11 cellular contexts compared by ENCODE assay signal in the genomic region with DNA sequence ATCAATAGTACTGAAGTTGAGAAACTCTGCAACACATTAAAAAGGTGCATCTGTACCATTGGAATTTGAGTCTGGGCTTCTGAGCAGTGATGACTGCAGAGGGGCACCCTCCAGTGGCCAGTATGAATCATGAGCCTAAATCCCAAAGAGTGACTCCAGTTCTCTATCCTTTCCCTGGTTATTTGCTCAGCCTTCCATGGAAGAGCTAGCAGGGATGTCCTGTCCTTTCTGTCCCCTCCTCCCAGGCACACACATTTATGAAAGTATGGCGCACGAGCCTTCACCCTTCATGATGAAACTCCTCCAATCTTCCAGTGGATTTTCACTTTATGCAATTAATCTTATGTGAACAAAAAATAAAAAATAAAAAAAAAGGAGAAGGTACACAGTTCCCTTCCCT.
A peak's percentile ranks its signal among the peaks of the same experiment; 100 is the strongest.
DNase-seq lines count a peak whose midpoint lies in the region; ATAC-seq, FAIRE-seq and TF ChIP-seq lines count a peak whose summit lies in the region.
"Had no signal": no experiment of that assay in that cellular context is flagged by ENCODE, and none has a peak within 500 bp of the region (broad histone marks: within the 10 kb centered on the region; RNA-seq: fewer than 3 reads in every experiment).

No MANE protein-coding gene starts in this region.

- no peaks in the 10 kb centered on the region for H3K9me3 ChIP-seq in left ventricle myocardium inferior (replicated peaks)
- H3K9me3 ChIP-seq in OCI-LY3 (ENCODE audit: insufficient read depth, low read length), result no peaks in the 10 kb centered on the region

- H3K27me3 ChIP-seq in left ventricle myocardium inferior (ENCODE audit: low read depth) (peaks cover 38% of the 10 kb centered on the region), OCI-LY3 (ENCODE audit: low read depth, low read length) (peaks cover 85% of the 10 kb centered on the region)

- H3K9me3 Mint-ChIP-seq in stimulated activated naive B cell treated with anti-CD40 and anti-IgM and Interleukin-4, amounts not matched to agents 10 μg/mL and 1 μg/mL and 100 μg/mL, for 72 hours, result no peaks in the 10 kb centered on the region
- H3K9me3 Mint-ChIP-seq: activated naive CD4-positive, alpha-beta T cell treated with anti-CD3 and anti-CD28 coated beads for 36 hours had no signal

- H3K36me3 Mint-ChIP-seq in stimulated activated naive B cell treated with anti-CD40 and anti-IgM and Interleukin-4, amounts not matched to agents 10 μg/mL and 1 μg/mL and 100 μg/mL, for 72 hours, result no peaks in the 10 kb centered on the region

- no peak overlapping the region for H2AFZ ChIP-seq in OCI-LY3 (ENCODE audit: low read depth, low read length)

- H3K4me1 ChIP-seq in left ventricle myocardium inferior, result no peaks in the 10 kb centered on the region
- H3K4me1 ChIP-seq in OCI-LY3 (ENCODE audit: low read length), result peaks cover 31% of the 10 kb centered on the region

- no peaks in the 10 kb centered on the region for H3K36me3 ChIP-seq in left ventricle myocardium inferior
- H3K36me3 ChIP-seq in OCI-LY3 (replicated peaks; ENCODE audit: low read depth, low read length), result no peaks in the 10 kb centered on the region

- intact Hi-C loops in left ventricle myocardium inferior (cut with micrococcal nuclease) (no loop called here), left ventricle myocardium superior (cut with micrococcal nuclease) (no loop called here)

- H3K4me2 ChIP-seq in OCI-LY3 (ENCODE audit: low read length), result no peak overlapping the region

- H3K4me1 Mint-ChIP-seq in stimulated activated naive B cell treated with anti-CD40 and anti-IgM and Interleukin-4, amounts not matched to agents 10 μg/mL and 1 μg/mL and 100 μg/mL, for 72 hours, result peaks cover 9 to 24% of the 10 kb centered on the region in 2 donors

- TF ChIP-seq CTCF in left ventricle myocardium inferior (IDR thresholded peaks at IDR 0.05; ENCODE audit: borderline replicate concordance) (peak; percentile 41), OCI-LY3 (IDR thresholded peaks at IDR 0.05; ENCODE audit: low read depth, low read length) (peak; percentile 48), fibroblast of mammary gland (conservative IDR thresholded peaks at IDR 0.05; ENCODE audit: control insufficient read depth, insufficient read depth, low read depth, low read length) (peak; percentile 67)

- no peaks in the 10 kb centered on the region for H3K79me2 ChIP-seq in OCI-LY3 (ENCODE audit: low read length)

- H3K27me3 Mint-ChIP-seq in stimulated activated naive B cell treated with anti-CD40 and anti-IgM and Interleukin-4, amounts not matched to agents 10 μg/mL and 1 μg/mL and 100 μg/mL, for 72 hours, result peaks cover 43 to 57% of the 10 kb centered on the region in 2 donors

- no peak overlapping the region for H3K4me3 Mint-ChIP-seq in stimulated activated naive B cell treated with anti-CD40 and anti-IgM and Interleukin-4, amounts not matched to agents 10 μg/mL and 1 μg/mL and 100 μg/mL, for 72 hours
- H3K4me3 Mint-ChIP-seq: activated naive CD4-positive, alpha-beta T cell treated with anti-CD3 and anti-CD28 coated beads for 36 hours had no signal

- no peak overlapping the region for H3K9ac ChIP-seq in OCI-LY3 (ENCODE audit: low read length)

- H3K27ac ChIP-seq in left ventricle myocardium inferior (replicated peaks), result no peak overlapping the region
- no peak overlapping the region for H3K27ac ChIP-seq in OCI-LY3 (ENCODE audit: low read length)

- DNase-seq in left ventricle myocardium inferior (no peak), left ventricle myocardium superior (no peak), fibroblast of mammary gland (ENCODE audit: low read depth) (peak; percentile 68), urothelium cell line (ENCODE audit: low spot score) (peak; percentile 64), ureter (ENCODE audit: low spot score) (no peak)
- no peak for DNase-seq in stimulated activated naive B cell treated with anti-CD40 and anti-IgM and Interleukin-4, amounts not matched to agents 10 μg/mL and 1 μg/mL and 100 μg/mL, for 72 hours
- DNase-seq: activated naive CD4-positive, alpha-beta T cell treated with anti-CD3 and anti-CD28 coated beads for 36 hours had no signal

- no peak overlapping the region for H3K4me3 ChIP-seq in left ventricle myocardium inferior
- H3K4me3 ChIP-seq in OCI-LY3 (ENCODE audit: low read length), result no peak overlapping the region
- H3K4me3 ChIP-seq in fibroblast of mammary gland (ENCODE audit: control insufficient read depth, low read depth, low read length), result no peak overlapping the region

- H4K20me1 ChIP-seq in OCI-LY3 (ENCODE audit: insufficient read depth, low read length), result no peaks in the 10 kb centered on the region

- FAIRE-seq in urothelium cell line (lab: Jason Lieb, UNC), result no peak
- FAIRE-seq: islet of Langerhans had no signal

- ATAC-seq in left ventricle myocardium superior (no peak), GM18870 (IDR thresholded peaks at IDR 0.05; ENCODE audit: unreplicated experiment) (no peak)
- ATAC-seq in stimulated activated naive B cell treated with anti-CD40 and anti-IgM and Interleukin-4, amounts not matched to agents 10 μg/mL and 1 μg/mL and 100 μg/mL, for 72 hours (replicated peaks), result no peak
- ATAC-seq: Right ventricle myocardium inferior had no signal

- no peak overlapping the region for H3K27ac Mint-ChIP-seq in stimulated activated naive B cell treated with anti-CD40 and anti-IgM and Interleukin-4, amounts not matched to agents 10 μg/mL and 1 μg/mL and 100 μg/mL, for 72 hours
- H3K27ac Mint-ChIP-seq: activated naive CD4-positive, alpha-beta T cell treated with anti-CD3 and anti-CD28 coated beads for 36 hours had no signal

Comparison
In these comparisons a context has a peak if more than half of its experiments do, and no peak if none do; other contexts are left out.
1. DNase-seq: peak in fibroblast of mammary gland (single experiment) and urothelium cell line (single experiment); none in left ventricle myocardium inferior (single experiment), left ventricle myocardium superior (single experiment), ureter (single experiment) and stimulated activated naive B cell treated with anti-CD40 and anti-IgM and Interleukin-4, amounts not matched to agents 10 μg/mL and 1 μg/mL and 100 μg/mL, for 72 hours (single experiment).
2. Peak in every context shown above with its lines, with median percentiles within 50 percentile points of each other: CTCF ChIP-seq.